In genomic region chr22:44673406-44673805, GRCh38 we compare ENCODE assay signal across 2 cellular contexts.
TF ChIP-seq lines count a peak whose summit lies in the region.

No MANE protein-coding gene starts in this region.

TF ChIP-seq in HepG2, 621 proteins besides CTCF, POLR2A, EP300 and RAD21 (continued from another document):
- TF ChIP-seq, protein P1, sequence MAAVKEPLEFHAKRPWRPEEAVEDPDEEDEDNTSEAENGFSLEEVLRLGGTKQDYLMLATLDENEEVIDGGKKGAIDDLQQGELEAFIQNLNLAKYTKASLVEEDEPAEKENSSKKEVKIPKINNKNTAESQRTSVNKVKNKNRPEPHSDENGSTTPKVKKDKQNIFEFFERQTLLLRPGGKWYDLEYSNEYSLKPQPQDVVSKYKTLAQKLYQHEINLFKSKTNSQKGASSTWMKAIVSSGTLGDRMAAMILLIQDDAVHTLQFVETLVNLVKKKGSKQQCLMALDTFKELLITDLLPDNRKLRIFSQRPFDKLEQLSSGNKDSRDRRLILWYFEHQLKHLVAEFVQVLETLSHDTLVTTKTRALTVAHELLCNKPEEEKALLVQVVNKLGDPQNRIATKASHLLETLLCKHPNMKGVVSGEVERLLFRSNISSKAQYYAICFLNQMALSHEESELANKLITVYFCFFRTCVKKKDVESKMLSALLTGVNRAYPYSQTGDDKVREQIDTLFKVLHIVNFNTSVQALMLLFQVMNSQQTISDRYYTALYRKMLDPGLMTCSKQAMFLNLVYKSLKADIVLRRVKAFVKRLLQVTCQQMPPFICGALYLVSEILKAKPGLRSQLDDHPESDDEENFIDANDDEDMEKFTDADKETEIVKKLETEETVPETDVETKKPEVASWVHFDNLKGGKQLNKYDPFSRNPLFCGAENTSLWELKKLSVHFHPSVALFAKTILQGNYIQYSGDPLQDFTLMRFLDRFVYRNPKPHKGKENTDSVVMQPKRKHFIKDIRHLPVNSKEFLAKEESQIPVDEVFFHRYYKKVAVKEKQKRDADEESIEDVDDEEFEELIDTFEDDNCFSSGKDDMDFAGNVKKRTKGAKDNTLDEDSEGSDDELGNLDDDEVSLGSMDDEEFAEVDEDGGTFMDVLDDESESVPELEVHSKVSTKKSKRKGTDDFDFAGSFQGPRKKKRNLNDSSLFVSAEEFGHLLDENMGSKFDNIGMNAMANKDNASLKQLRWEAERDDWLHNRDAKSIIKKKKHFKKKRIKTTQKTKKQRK (IDR thresholded peaks at IDR 0.05; ENCODE audit: low read length) = no peak
- TF ChIP-seq ZNF850 (CRISPR knock-in tag; conservative IDR thresholded peaks at IDR 0.05) = no peak

TF ChIP-seq in HEK293, 187 proteins besides CTCF, POLR2A, EP300 and RAD21:
- TF ChIP-seq ZNF692 (tag by site-specific recombination; IDR thresholded peaks at IDR 0.05) (peak; percentile 43; the same call in 1 of the 2 replicates), ZNF169 (tag by site-specific recombination; IDR thresholded peaks at IDR 0.05) (no peak), ZNF785 (tag by site-specific recombination; IDR thresholded peaks at IDR 0.05) (no peak)
